16 cellular contexts compared by ENCODE assay signal in genomic region chr2:206962966-206963365, GRCh38. TPM values are rescaled to one million over a fixed set of nuclear protein-coding genes. Genes with fewer than 3 reads are reported as not detected.
DNase-seq lines count a peak whose midpoint lies in the region; TF ChIP-seq lines count a peak whose summit lies in the region.
"Had no signal": no experiment of that assay in that cellular context is flagged by ENCODE, and none has a peak within 500 bp of the region (broad histone marks: within the 10 kb centered on the region; RNA-seq: fewer than 3 reads in every experiment).

No MANE protein-coding gene starts in this region.

- H3K9me3 ChIP-seq in fibroblast of lung (ENCODE audit: control insufficient read depth, insufficient read depth, low read depth, low read length) = no peaks in the 10 kb centered on the region
- no peaks in the 10 kb centered on the region for H3K9me3 ChIP-seq in effector memory CD4-positive, alpha-beta T cell (ENCODE audit: control insufficient read depth, low read length)
- H3K9me3 ChIP-seq: SJSA1 had no signal

- H3K27ac ChIP-seq in 22Rv1 (0 out of 2 replicates have a peak overlapping the region, but pooled peaks have one; percentile 22), fibroblast of lung (ENCODE audit: insufficient read depth, low read length) (no peak overlapping the region)
- H3K27ac ChIP-seq in effector memory CD4-positive, alpha-beta T cell (ENCODE audit: insufficient read depth, low read length, poor library complexity, severe bottlenecking) = no peak overlapping the region
- H3K27ac ChIP-seq: SJSA1 had no signal

- no peaks in the 10 kb centered on the region for H3K27me3 ChIP-seq in fibroblast of lung (ENCODE audit: control insufficient read depth, insufficient read depth, low read length)
- H3K27me3 ChIP-seq in effector memory CD4-positive, alpha-beta T cell (replicated peaks; ENCODE audit: control insufficient read depth, insufficient read depth, low read length, poor library complexity, severe bottlenecking) = no peaks in the 10 kb centered on the region
- H3K27me3 ChIP-seq: SJSA1 had no signal

- no peaks in the 10 kb centered on the region for H3K36me3 ChIP-seq in fibroblast of lung (ENCODE audit: control insufficient read depth, insufficient read depth, low read length)
- H3K36me3 ChIP-seq in effector memory CD4-positive, alpha-beta T cell (ENCODE audit: control insufficient read depth, insufficient read depth, low read length) = no peaks in the 10 kb centered on the region
- H3K36me3 ChIP-seq: SJSA1 had no signal

- H3K4me2 ChIP-seq in fibroblast of lung (ENCODE audit: extremely low read depth, insufficient read depth, low read length) = peak overlapping the region; percentile 9

- H3K4me3 ChIP-seq in fibroblast of lung (replicated peaks in 1 of 4; ENCODE audit: control extremely low read depth in 1 of 4, insufficient read depth in 1 of 4, low read depth in 3 of 4, low read length in 4 of 4) = peak overlapping the region in 1 of 4 experiments; percentile 6
- no peak overlapping the region for H3K4me3 ChIP-seq in effector memory CD4-positive, alpha-beta T cell (ENCODE audit: insufficient read depth, low read depth, low read length, poor library complexity, severe bottlenecking)
- H3K4me3 ChIP-seq: SJSA1 had no signal

- no peaks in the 10 kb centered on the region for H3K4me1 ChIP-seq in fibroblast of lung (ENCODE audit: control insufficient read depth, extremely low read depth, insufficient read depth, low read length)
- H3K4me1 ChIP-seq in effector memory CD4-positive, alpha-beta T cell (ENCODE audit: control insufficient read depth, insufficient read depth, low read length, poor library complexity, severe bottlenecking) = no peaks in the 10 kb centered on the region
- H3K4me1 ChIP-seq: SJSA1 had no signal

- no peaks in the 10 kb centered on the region for H4K20me1 ChIP-seq in fibroblast of lung (ENCODE audit: control insufficient read depth, extremely low read depth, insufficient read depth, low read length)

- TF ChIP-seq CTCF in 22Rv1 (IDR thresholded peaks at IDR 0.05) (no peak), fibroblast of lung (conservative IDR thresholded peaks at IDR 0.05 in 1 of 2, IDR thresholded peaks at IDR 0.05 in 1 of 2; ENCODE audit: low read depth in 1 of 2, low read length in 2 of 2) (no peak)

- H2AFZ ChIP-seq in fibroblast of lung (ENCODE audit: low read length) = no peak overlapping the region

- H3K9ac ChIP-seq in fibroblast of lung (ENCODE audit: insufficient read depth, low read length) = no peak overlapping the region

- H3K79me2 ChIP-seq in fibroblast of lung (ENCODE audit: control insufficient read depth, insufficient read depth, low read length) = no peaks in the 10 kb centered on the region

- peak; percentile 12 for DNase-seq in DMS53 treated with DMSO at 0.1 percent for 48 hours (lab: John Stamatoyannopoulos, UW; ENCODE audit: unreplicated experiment)
- DNase-seq in fibroblast of lung (ENCODE audit: low read depth in 2 of 2) = no peak
- peak; percentile 80 for DNase-seq in pons (ENCODE audit: low spot score)
- DNase-seq in effector memory CD4-positive, alpha-beta T cell = no peak
- DNase-seq in CD1c-positive myeloid dendritic cell (ENCODE audit: extremely low spot score) = no peak
- no peak for DNase-seq in NCI-H146 (lab: John Stamatoyannopoulos, UW)
- DNase-seq: activated naive CD8-positive, alpha-beta T cell treated with anti-CD3 and anti-CD28 coated beads, Interleukin-2, amount 10 ng/mL, durations not matched to agents 7 days and 5 days; COR-L47; MM.1S; NCI-H524 treated with DMSO at 0.1 percent for 48 hours; stimulated activated naive CD4-positive, alpha-beta T cell had no signal

RNA-seq across cellular contexts. Expression of gene CPO, which starts 23.6 kb away (rescaled TPM):
- under 0.01 TPM in 1 of 2 replicates, not detected in the other for total RNA-seq in fibroblast of lung
- polyA plus RNA-seq in fibroblast of lung = not detected in 2 replicates
- not detected in 2 replicates for polyA plus RNA-seq in fibroblast of lung (2012)
- not detected in 2 replicates for polyA minus RNA-seq in fibroblast of lung (ENCODE audit: low replicate concordance)
- total RNA-seq: activated naive CD8-positive, alpha-beta T cell treated with anti-CD3 and anti-CD28 coated beads, Interleukin-2, amount 10 ng/mL, durations not matched to agents 7 days and 5 days; activated T-helper 1 cell treated with anti-CD3 and anti-CD28 coated beads, Interleukin-12 subunit alpha, Interleukin-12 subunit beta, Interleukin-2, Interleukin-4 antibody, amounts not matched to agents 30 ng/mL and 10 ng/mL and 1 ng/mL, durations not matched to agents 14 hours and 24 hours and 36 hours; SJSA1; T-helper 2 cell treated with Interferon-gamma antibody and Interleukin-4, amounts not matched to agents 100 ng/mL and 5 ng/mL, for 36 hours had no signal
- polyA plus RNA-seq: IgD-negative memory B cell had no signal

Comparison
In these comparisons a context has a peak if more than half of its experiments do, and no peak if none do; other contexts are left out.
1. DNase-seq: peak in DMS53 treated with DMSO at 0.1 percent for 48 hours (single experiment) and pons (single experiment); none in fibroblast of lung (0 of 2), effector memory CD4-positive, alpha-beta T cell (0 of 3), CD1c-positive myeloid dendritic cell (single experiment) and NCI-H146 (single experiment).